ENCODE assay signal across 9 cellular contexts in the genomic region with DNA sequence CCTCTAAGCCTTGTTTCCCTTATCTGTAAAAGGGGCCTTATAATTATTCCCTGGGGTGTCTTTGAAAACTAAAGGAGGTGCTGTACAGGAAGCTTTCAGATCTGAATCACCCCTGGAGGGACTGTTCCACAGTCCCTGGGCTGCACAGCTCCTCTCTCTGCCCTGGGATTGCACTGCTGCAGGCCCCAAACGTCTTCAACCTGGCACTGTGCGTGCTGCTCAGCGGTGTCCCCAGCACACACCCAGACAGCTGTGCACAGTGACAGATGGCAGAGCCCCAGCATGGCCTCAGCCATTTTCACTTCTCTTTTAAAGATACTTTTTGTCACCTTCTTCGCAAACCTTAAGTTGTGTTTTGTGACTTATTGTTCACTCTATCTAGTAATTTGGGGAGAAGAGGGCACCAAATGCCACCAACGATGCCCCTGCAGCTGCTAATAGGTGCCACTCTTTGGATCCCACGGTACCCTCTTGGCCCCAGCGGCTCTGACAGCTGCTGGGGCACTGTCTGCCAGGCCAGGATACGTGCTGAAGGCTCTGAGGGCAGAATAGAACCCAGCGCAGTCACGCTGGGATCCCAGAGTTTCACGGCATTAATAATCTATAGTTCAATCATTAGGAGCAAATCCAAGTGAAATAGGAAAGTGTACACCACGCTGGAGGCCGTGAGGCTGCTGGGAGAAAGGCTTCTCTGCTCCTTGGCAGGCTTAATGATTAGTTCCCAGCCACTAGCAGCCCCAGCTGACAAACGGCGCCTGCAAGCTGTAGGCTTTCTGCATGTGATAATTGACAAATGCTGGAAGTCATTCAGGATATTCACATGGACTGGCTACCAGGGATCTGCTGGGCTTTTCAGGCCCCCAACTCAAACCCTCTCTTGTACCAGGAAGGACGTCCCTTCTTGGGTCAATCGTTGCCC. TPM values are rescaled to one million over a fixed set of nuclear protein-coding genes. Genes with fewer than 3 reads are reported as not detected.
DNase-seq lines count a peak whose midpoint lies in the region; ATAC-seq and TF ChIP-seq lines count a peak whose summit lies in the region.
"Had no signal": no experiment of that assay in that cellular context is flagged by ENCODE, and none has a peak within 500 bp of the region (broad histone marks: within the 10 kb centered on the region; RNA-seq: fewer than 3 reads in every experiment).

No MANE protein-coding gene starts in this region.

- ATAC-seq in Right ventricle myocardium superior (ENCODE audit: poor library complexity) (peak; percentile 81), HG03108 (IDR thresholded peaks at IDR 0.05; ENCODE audit: unreplicated experiment) (peak; percentile 86), aorta (ENCODE audit: low FRiP score) (no peak)

- H3K27me3 ChIP-seq in right atrium auricular region (no peaks in the 10 kb centered on the region), aorta (ENCODE audit: control insufficient read depth in 1 of 2, insufficient read depth in 2 of 2, low read length in 1 of 2) (no peaks in the 10 kb centered on the region)

- H3K27ac ChIP-seq in right atrium auricular region = no peak overlapping the region
- H3K27ac ChIP-seq in aorta (ENCODE audit: low read depth in 1 of 2, low read length in 2 of 2) = no peak overlapping the region
- H3K27ac ChIP-seq: left lung had no signal

- TF ChIP-seq CTCF in right atrium auricular region (IDR thresholded peaks at IDR 0.05) = no peak

- H3K4me1 ChIP-seq in right atrium auricular region (no peaks in the 10 kb centered on the region), aorta (ENCODE audit: control insufficient read depth in 1 of 2, insufficient read depth in 2 of 2, low read length in 2 of 2) (no peaks in the 10 kb centered on the region)

- H3K4me3 ChIP-seq in right atrium auricular region (no peak overlapping the region), aorta (ENCODE audit: low read length in 2 of 2) (no peak overlapping the region)
- H3K4me3 ChIP-seq: left lung had no signal

- DNase-seq in Right ventricle myocardium superior = peak; percentile 63
- no peak for DNase-seq in right atrium auricular region (ENCODE audit: low spot score)
- peak; percentile 76 for DNase-seq in RPMI8226
- DNase-seq in COLO829 (ENCODE audit: low spot score) = no peak
- no peak for DNase-seq in T-helper 2 cell
- no peak for DNase-seq in central memory CD4-positive, alpha-beta T cell
- DNase-seq in aorta = no peak
- DNase-seq: left lung had no signal

- intact Hi-C loops in Right ventricle myocardium superior (cut with DNase I) = no loop called here
- intact Hi-C loops in aorta (cut with DNase I) = loop anchor here in 1 of 2 donors (10.0 kb wide), 1 partner anchor 63 kb away; no protein-coding TSS in a partner anchor

- H3K9me3 ChIP-seq in right atrium auricular region (no peaks in the 10 kb centered on the region), aorta (ENCODE audit: control insufficient read depth, low read length) (peaks cover 14% of the 10 kb centered on the region)

- H3K36me3 ChIP-seq in right atrium auricular region (no peaks in the 10 kb centered on the region), aorta (ENCODE audit: control insufficient read depth in 1 of 2, insufficient read depth in 2 of 2, low read length in 1 of 2) (no peaks in the 10 kb centered on the region)
- H3K36me3 ChIP-seq: left lung had no signal

- 50 to 51% methylated on average over 17 of the region's 17 CpGs for WGBS in aorta, 2 donors

RNA-seq across cellular contexts. Expression of gene INSM1, which starts 50.5 kb away (rescaled TPM):
- total RNA-seq in Right ventricle myocardium superior = not detected
- not detected for total RNA-seq in right atrium auricular region
- not detected for total RNA-seq in aorta
- under 1 TPM in 1 of 2 donors, not detected in 1; 0.25 TPM for polyA plus RNA-seq in aorta
- total RNA-seq: left lung had no signal

Comparison
In these comparisons a context has a peak if more than half of its experiments do, and no peak if none do; other contexts are left out.
1. DNase-seq: peak in Right ventricle myocardium superior (single experiment) and RPMI8226 (single experiment); none in right atrium auricular region (single experiment), COLO829 (single experiment), T-helper 2 cell (0 of 5), central memory CD4-positive, alpha-beta T cell (single experiment) and aorta (0 of 2).